ENCODE assay signal across 9 cellular contexts in the genomic region with DNA sequence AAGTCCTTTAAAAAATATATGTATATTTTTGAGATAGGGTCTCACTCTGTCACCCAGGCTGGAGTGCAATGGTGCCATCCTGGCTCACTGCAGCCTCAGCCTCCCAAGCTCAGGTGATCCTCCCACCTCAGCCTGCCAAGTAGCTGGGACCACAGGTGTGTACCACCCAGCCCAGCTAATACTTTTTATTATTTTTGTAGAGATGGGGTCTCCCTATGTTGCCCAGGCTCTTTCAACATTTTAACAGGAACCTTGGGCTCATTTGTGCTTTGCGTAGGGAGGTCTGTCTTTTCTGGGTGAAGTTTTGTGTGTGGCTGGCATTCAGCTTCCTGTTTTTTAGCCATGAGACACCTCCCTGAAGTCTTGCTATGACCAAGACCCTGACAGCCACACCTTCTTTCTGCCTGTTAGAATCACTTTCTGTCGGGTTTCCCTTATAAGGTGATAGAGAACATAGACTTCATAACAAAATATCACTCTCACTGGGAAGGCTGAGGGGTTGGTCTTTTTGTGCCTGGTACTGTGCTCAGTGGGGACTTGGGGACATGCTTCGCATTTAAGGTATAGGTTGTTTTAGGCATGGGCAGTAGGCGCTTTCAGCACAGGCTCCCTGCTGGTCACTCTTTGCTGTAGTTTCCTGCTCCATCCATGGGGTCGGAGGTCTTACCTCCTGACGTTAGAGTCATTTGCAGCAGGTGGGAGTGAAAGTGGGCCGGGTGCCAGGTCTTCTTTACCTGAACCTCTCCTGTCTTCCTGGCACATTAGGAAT. TPM values are rescaled to one million over a fixed set of nuclear protein-coding genes. Genes with fewer than 3 reads are reported as not detected.
DNase-seq lines count a peak whose midpoint lies in the region; ATAC-seq and TF ChIP-seq lines count a peak whose summit lies in the region.
"Had no signal": no experiment of that assay in that cellular context is flagged by ENCODE, and none has a peak within 500 bp of the region (broad histone marks: within the 10 kb centered on the region; RNA-seq: fewer than 3 reads in every experiment).

No MANE protein-coding gene starts in this region.

- H3K27ac ChIP-seq in transverse colon = peak overlapping the region; percentile 18 to 94 (median 65)
- H3K27ac ChIP-seq: right lobe of liver had no signal

- TF ChIP-seq POLR2A in transverse colon (IDR thresholded peaks at IDR 0.05) = no peak

- H3K27me3 Mint-ChIP-seq in activated naive CD4-positive, alpha-beta T cell treated with anti-CD3 and anti-CD28 coated beads for 36 hours (ENCODE audit: low read depth) = peaks cover 73% of the 10 kb centered on the region
- peaks cover 74% of the 10 kb centered on the region for H3K27me3 Mint-ChIP-seq in activated naive CD8-positive, alpha-beta T cell treated with anti-CD3 and anti-CD28 coated beads, Interleukin-2, amount 50 U/mL, for 24 hours

- CTCF ChIA-PET in activated naive CD4-positive, alpha-beta T cell treated with anti-CD3 and anti-CD28 coated beads for 36 hours (lab: Charles Lee) = no interaction called here

- DNase-seq in activated naive CD4-positive, alpha-beta T cell treated with anti-CD3 and anti-CD28 coated beads for 36 hours = peak; percentile 45
- DNase-seq in activated naive CD4-positive, alpha-beta T cell treated with anti-CD3 and anti-CD28 coated beads, Interleukin-2, amount 50 U/mL, for 16 hours = no peak
- peak; percentile 14 for DNase-seq in activated naive CD8-positive, alpha-beta T cell treated with anti-CD3 and anti-CD28 coated beads, Interleukin-2, amount 50 U/mL, for 24 hours
- no peak for DNase-seq in transverse colon
- no peak for DNase-seq in mucosa of gallbladder (ENCODE audit: low spot score)
- DNase-seq in NCI-H526 (lab: John Stamatoyannopoulos, UW) = no peak
- DNase-seq in activated CD8-positive, alpha-beta memory T cell treated with anti-CD3 and anti-CD28 coated beads, Interleukin-2, amount 50 U/mL, for 48 hours = no peak

- peaks cover 0 to 35% (median 25%) of the 10 kb centered on the region in 4 donors for H3K4me1 ChIP-seq in transverse colon

- no peak for TF ChIP-seq EP300 in transverse colon (IDR thresholded peaks at IDR 0.05; ENCODE audit: low read depth)

- 59% methylated on average over 7 of the region's 7 CpGs; no CpG with 5 or more reads in 1 of the 2 donors for WGBS in transverse colon (ENCODE audit: low coverage in 1 of 2), 2 donors

- no peak overlapping the region for H3K27ac Mint-ChIP-seq in activated naive CD4-positive, alpha-beta T cell treated with anti-CD3 and anti-CD28 coated beads for 36 hours
- no peak overlapping the region for H3K27ac Mint-ChIP-seq in activated naive CD8-positive, alpha-beta T cell treated with anti-CD3 and anti-CD28 coated beads, Interleukin-2, amount 50 U/mL, for 24 hours

- intact Hi-C loops in activated naive CD4-positive, alpha-beta T cell treated with anti-CD3 and anti-CD28 coated beads for 36 hours (cut with micrococcal nuclease) = loop anchor here (1.0 to 5.0 kb wide), 2 partner anchors 204 to 639 kb away; no protein-coding TSS in a partner anchor
- intact Hi-C loops in transverse colon (cut with DNase I; ENCODE audit: low total_unique reads) = no loop called here

- peaks cover 25% of the 10 kb centered on the region for H3K4me1 Mint-ChIP-seq in activated naive CD4-positive, alpha-beta T cell treated with anti-CD3 and anti-CD28 coated beads for 36 hours (ENCODE audit: low read depth)
- H3K4me1 Mint-ChIP-seq in activated naive CD8-positive, alpha-beta T cell treated with anti-CD3 and anti-CD28 coated beads, Interleukin-2, amount 50 U/mL, for 24 hours = peaks cover 25% of the 10 kb centered on the region

- no peaks in the 10 kb centered on the region for H3K9me3 Mint-ChIP-seq in activated naive CD4-positive, alpha-beta T cell treated with anti-CD3 and anti-CD28 coated beads for 36 hours
- no peaks in the 10 kb centered on the region for H3K9me3 Mint-ChIP-seq in activated naive CD8-positive, alpha-beta T cell treated with anti-CD3 and anti-CD28 coated beads, Interleukin-2, amount 50 U/mL, for 24 hours

- peaks cover 38% of the 10 kb centered on the region for H3K27me3 ChIP-seq in transverse colon
- H3K27me3 ChIP-seq: right lobe of liver had no signal

- no peaks in the 10 kb centered on the region for H3K36me3 Mint-ChIP-seq in activated naive CD4-positive, alpha-beta T cell treated with anti-CD3 and anti-CD28 coated beads for 36 hours (ENCODE audit: low read depth)
- no peaks in the 10 kb centered on the region for H3K36me3 Mint-ChIP-seq in activated naive CD8-positive, alpha-beta T cell treated with anti-CD3 and anti-CD28 coated beads, Interleukin-2, amount 50 U/mL, for 24 hours (ENCODE audit: low read depth)

- TF ChIP-seq CTCF in transverse colon (IDR thresholded peaks at IDR 0.05) = no peak

- H3K4me3 Mint-ChIP-seq in activated naive CD4-positive, alpha-beta T cell treated with anti-CD3 and anti-CD28 coated beads for 36 hours = no peak overlapping the region
- no peak overlapping the region for H3K4me3 Mint-ChIP-seq in activated naive CD8-positive, alpha-beta T cell treated with anti-CD3 and anti-CD28 coated beads, Interleukin-2, amount 50 U/mL, for 24 hours

- ATAC-seq in HG03135 (IDR thresholded peaks at IDR 0.05; ENCODE audit: unreplicated experiment) = peak; percentile 68
- ATAC-seq in activated naive CD8-positive, alpha-beta T cell treated with anti-CD3 and anti-CD28 coated beads, Interleukin-2, amount 50 U/mL, for 24 hours = peak; percentile 58
- ATAC-seq: right lobe of liver had no signal

- in situ Hi-C loops in transverse colon (cut with MboI; ENCODE audit: low pct_ligation_motif_present in 1 of 4, low pct_unique_long_range_greater_than_20kb in 1 of 4, low sequenced_read_pairs in 3 of 4) = no loop called here

- no peaks in the 10 kb centered on the region for H3K9me3 ChIP-seq in transverse colon
- H3K9me3 ChIP-seq: right lobe of liver had no signal

- no peak overlapping the region for H3K4me3 ChIP-seq in transverse colon
- H3K4me3 ChIP-seq: right lobe of liver had no signal

- no peaks in the 10 kb centered on the region for H3K36me3 ChIP-seq in transverse colon
- H3K36me3 ChIP-seq: right lobe of liver had no signal

RNA-seq across cellular contexts. Expression of a gene that starts 3.4 kb away (rescaled TPM):
- total RNA-seq in activated naive CD4-positive, alpha-beta T cell treated with anti-CD3 and anti-CD28 coated beads for 36 hours = under 1 TPM; 0.38 to 0.89 TPM
- total RNA-seq in transverse colon = 10 to 100 TPM; 13.1 to 18.4 (median 16.9) TPM
- 30.3 TPM for total RNA-seq in mucosa of gallbladder

Comparison
In these comparisons a context has a peak if more than half of its experiments do, and no peak if none do; other contexts are left out.
1. DNase-seq: peak in activated naive CD4-positive, alpha-beta T cell treated with anti-CD3 and anti-CD28 coated beads for 36 hours (single experiment) and activated naive CD8-positive, alpha-beta T cell treated with anti-CD3 and anti-CD28 coated beads, Interleukin-2, amount 50 U/mL, for 24 hours (single experiment); none in activated naive CD4-positive, alpha-beta T cell treated with anti-CD3 and anti-CD28 coated beads, Interleukin-2, amount 50 U/mL, for 16 hours (single experiment), transverse colon (single experiment), mucosa of gallbladder (single experiment), NCI-H526 (0 of 2) and activated CD8-positive, alpha-beta memory T cell treated with anti-CD3 and anti-CD28 coated beads, Interleukin-2, amount 50 U/mL, for 48 hours (single experiment).
2. RNA of a gene that starts 3.4 kb away (total RNA-seq): 30.3 TPM in mucosa of gallbladder (single experiment) and 13.1 to 18.4 TPM in transverse colon; 0.38 to 0.89 TPM in activated naive CD4-positive, alpha-beta T cell treated with anti-CD3 and anti-CD28 coated beads for 36 hours; every median in the first group is over 4 times any median in the second.